ENCODE assay signal across 1 cellular context in the genomic region with DNA sequence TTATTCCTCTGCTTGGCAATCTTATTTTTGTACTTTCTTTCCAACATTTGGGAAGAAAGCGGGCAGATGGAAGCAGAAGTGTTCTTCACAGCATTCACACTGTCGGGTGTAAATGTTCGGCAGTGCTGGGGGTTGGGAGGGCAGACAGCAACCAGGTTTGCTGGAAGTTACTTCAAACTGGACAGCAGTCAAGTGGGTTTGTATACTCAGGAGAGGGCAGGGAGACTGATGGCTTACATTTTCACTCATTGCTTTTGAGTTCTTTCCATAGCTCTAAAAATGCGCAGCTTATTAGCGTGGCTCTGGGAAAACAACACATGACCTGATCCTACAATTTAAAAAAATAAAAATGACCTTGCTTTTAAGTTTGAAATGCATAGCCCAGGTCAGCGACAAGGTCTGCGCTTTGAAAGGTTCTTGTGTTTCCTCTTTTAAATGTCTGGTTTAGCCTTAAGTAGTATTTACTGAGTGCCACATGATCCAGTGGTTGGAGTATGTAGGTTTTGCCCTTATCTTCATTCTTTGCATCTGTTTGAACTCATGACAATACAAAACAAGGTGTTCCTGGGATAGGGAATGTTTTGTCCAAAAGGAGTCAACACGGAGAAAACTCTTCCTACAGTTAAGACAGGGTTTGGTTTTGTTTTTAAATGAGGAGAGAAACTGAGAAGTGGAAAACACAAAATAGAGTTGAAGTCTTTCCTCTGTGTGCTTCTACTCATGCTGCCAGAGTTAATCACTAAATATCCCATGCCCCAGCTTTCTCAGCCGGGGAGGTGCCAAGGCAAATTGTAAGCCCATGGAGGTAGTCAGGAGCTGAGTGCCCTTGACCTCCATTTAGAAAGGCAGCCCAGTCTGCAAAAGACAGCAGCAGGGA.
TF ChIP-seq lines count a peak whose summit lies in the region.

No MANE protein-coding gene starts in this region.

TF ChIP-seq in IMR-90, 13 proteins besides CTCF, POLR2A, EP300 and RAD21 (continued from another document):
- TF ChIP-seq USF2 (IDR thresholded peaks at IDR 0.05; ENCODE audit: low read depth, low read length) = no peak
- TF ChIP-seq SMC3 (IDR thresholded peaks at IDR 0.05; ENCODE audit: low read depth, low read length) = no peak
- no peak for TF ChIP-seq MAFK (IDR thresholded peaks at IDR 0.05; ENCODE audit: low read depth, low read length)
- TF ChIP-seq MXI1 (IDR thresholded peaks at IDR 0.05; ENCODE audit: borderline replicate concordance, low read depth, low read length) = no peak
- TF ChIP-seq, protein P1, sequence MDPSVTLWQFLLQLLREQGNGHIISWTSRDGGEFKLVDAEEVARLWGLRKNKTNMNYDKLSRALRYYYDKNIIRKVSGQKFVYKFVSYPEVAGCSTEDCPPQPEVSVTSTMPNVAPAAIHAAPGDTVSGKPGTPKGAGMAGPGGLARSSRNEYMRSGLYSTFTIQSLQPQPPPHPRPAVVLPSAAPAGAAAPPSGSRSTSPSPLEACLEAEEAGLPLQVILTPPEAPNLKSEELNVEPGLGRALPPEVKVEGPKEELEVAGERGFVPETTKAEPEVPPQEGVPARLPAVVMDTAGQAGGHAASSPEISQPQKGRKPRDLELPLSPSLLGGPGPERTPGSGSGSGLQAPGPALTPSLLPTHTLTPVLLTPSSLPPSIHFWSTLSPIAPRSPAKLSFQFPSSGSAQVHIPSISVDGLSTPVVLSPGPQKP (IDR thresholded peaks at IDR 0.05; ENCODE audit: borderline replicate concordance, low read depth, low read length) = no peak
- TF ChIP-seq BHLHE40 (IDR thresholded peaks at IDR 0.05; ENCODE audit: low read depth, low read length) = no peak
- no peak for TF ChIP-seq CEBPB (IDR thresholded peaks at IDR 0.05; ENCODE audit: low read depth, low read length)
